ENCODE assay signal across 25 cellular contexts in genomic region chr7:40848541-40849221, GRCh38.
"Had no signal": no experiment of that assay in that cellular context is flagged by ENCODE, and none has a peak within 500 bp of the region (broad histone marks: within the 10 kb centered on the region; RNA-seq: fewer than 3 reads in every experiment).

No MANE protein-coding gene starts in this region.

- H3K27ac ChIP-seq: breast epithelium, KMS-11, SJSA1 had no signal

- DNase-seq: activated CD4-positive, alpha-beta T cell treated with anti-CD3 and anti-CD28 coated beads for 48 hours; activated CD4-positive, alpha-beta T cell treated with anti-CD3 and anti-CD28 coated beads, Interleukin-2, amount 50 U/mL, for 4 hours; activated CD8-positive, alpha-beta memory T cell treated with anti-CD3 and anti-CD28 coated beads, Interleukin-2, amount 10 ng/mL, durations not matched to agents 7 days and 5 days; activated CD8-positive, alpha-beta T cell treated with anti-CD3 and anti-CD28 coated beads, Interleukin-2, amount 10 ng/mL, durations not matched to agents 7 days and 5 days; activated effector memory CD4-positive, alpha-beta T cell treated with anti-CD3 and anti-CD28 coated beads, Interleukin-2, amount 50 U/mL, for 16 hours; activated naive CD4-positive, alpha-beta T cell treated with Interleukin-2 at 50 U/mL for 16 hours; activated T-cell treated with anti-CD3 and anti-CD28 coated beads, Interleukin-2, amount 50 U/mL, for 4 hours; anterior cingulate cortex; caudate nucleus; NCI-H1092; NCI-H1417; NCI-H2029; NCI-H2107; NCI-H2171 treated with DMSO at 0.1 percent for 48 hours; NCI-H345; NCI-H510A; NCI-H526 treated with DMSO at 0.1 percent for 48 hours; NK-92 treated with Interleukin-12 subunit alpha and Interleukin-12 subunit beta, amount 100 ng/mL, for 24 hours; SHP77; SW 1271 had no signal

- H3K4me1 ChIP-seq: breast epithelium had no signal

- ATAC-seq: activated CD4-positive, CD25-positive, alpha-beta regulatory T cell treated with anti-CD3 and anti-CD28 coated beads, Interleukin-2, amount 50 U/mL, for 24 hours; activated CD8-positive, alpha-beta memory T cell treated with anti-CD3 and anti-CD28 coated beads, Interleukin-2, amount 10 ng/mL, durations not matched to agents 7 days and 5 days; activated CD8-positive, alpha-beta T cell treated with anti-CD3 and anti-CD28 coated beads, Interleukin-2, amount 10 ng/mL, durations not matched to agents 7 days and 5 days; activated T-cell treated with anti-CD3 and anti-CD28 coated beads, Interleukin-2, amount 50 U/mL, for 4 hours; SK-N-SH treated with all-trans-retinoic acid at 6 μM for 48 hours had no signal

- H3K36me3 ChIP-seq: breast epithelium, SJSA1 had no signal

- H3K4me3 ChIP-seq: breast epithelium, SJSA1 had no signal

- H3K27me3 ChIP-seq: breast epithelium, SJSA1 had no signal

- H3K9me3 ChIP-seq: SJSA1 had no signal
